ENCODE assay signal across 8 cellular contexts in the genomic region with DNA sequence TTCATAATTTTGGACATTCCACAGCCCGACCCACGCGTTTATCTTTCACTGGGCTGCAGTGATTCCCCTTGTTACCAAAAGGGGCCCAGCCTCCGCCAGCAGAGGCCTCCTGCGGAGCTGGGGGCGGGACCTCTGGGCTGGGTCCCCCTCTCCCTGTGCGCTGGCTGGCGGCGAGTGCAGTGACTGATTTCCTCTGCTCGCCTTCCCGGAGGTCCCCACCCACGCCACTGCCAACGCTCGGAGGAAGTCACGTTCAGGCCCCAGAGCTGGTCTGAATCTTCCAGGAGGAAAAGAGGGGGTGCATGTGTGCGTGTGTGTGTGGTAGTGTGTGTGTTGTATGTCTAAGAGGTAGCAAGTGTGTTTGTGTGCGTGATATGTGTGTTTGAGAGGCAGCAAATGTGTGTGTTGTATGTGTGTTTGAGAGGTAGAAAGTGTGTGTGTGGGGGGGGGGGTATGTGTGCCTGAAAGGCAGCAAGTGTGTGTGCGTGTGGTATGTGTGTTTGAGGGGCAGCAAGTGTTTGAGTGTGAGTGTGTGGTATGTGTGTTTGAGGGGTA. TPM values are rescaled to one million over a fixed set of nuclear protein-coding genes. Genes with fewer than 3 reads are reported as not detected.
DNase-seq lines count a peak whose midpoint lies in the region; ATAC-seq and TF ChIP-seq lines count a peak whose summit lies in the region.

No MANE protein-coding gene starts in this region.

- H3K36me3 ChIP-seq in mucosa of descending colon (ENCODE audit: low read depth): no peaks in the 10 kb centered on the region

- H3K4me1 ChIP-seq in mucosa of descending colon (ENCODE audit: low read depth) (peaks cover 9% of the 10 kb centered on the region), foreskin keratinocyte (no peaks in the 10 kb centered on the region)

- peaks cover 23% of the 10 kb centered on the region for H3K4me1 Mint-ChIP-seq in activated CD4-positive, alpha-beta T cell treated with anti-CD3 and anti-CD28 coated beads, Interleukin-2, amount 10 ng/mL, durations not matched to agents 24 days and 14 days

- no peak for TF ChIP-seq CTCF in GM13977 (IDR thresholded peaks at IDR 0.05; ENCODE audit: extremely low read depth, insufficient read depth, missing control alignments)
- no peak for TF ChIP-seq CTCF in mucosa of descending colon (IDR thresholded peaks at IDR 0.05)
- no peak for TF ChIP-seq CTCF in foreskin keratinocyte (conservative IDR thresholded peaks at IDR 0.05)

- H3K27ac ChIP-seq in foreskin keratinocyte: no peak overlapping the region

- in situ Hi-C loops in GM13977 (cut with MboI; ENCODE audit: low pct_unique_long_range_greater_than_20kb, low sequenced_read_pairs, unreplicated experiment): no loop called here

- ATAC-seq in mucosa of descending colon (peak; percentile 56), foreskin keratinocyte (no peak), GM18519 (IDR thresholded peaks at IDR 0.05; ENCODE audit: low FRiP score, unreplicated experiment) (no peak)

- intact Hi-C loops in activated CD4-positive, alpha-beta T cell treated with anti-CD3 and anti-CD28 coated beads, Interleukin-2, amount 10 ng/mL, durations not matched to agents 24 days and 14 days (cut with micrococcal nuclease): loop anchor here (5.0 kb wide), 3 partner anchors 66 to 174 kb away; no protein-coding TSS in a partner anchor
- intact Hi-C loops in mucosa of descending colon (cut with DNase I, micrococcal nuclease): no loop called here

- H3K4me3 ChIP-seq in mucosa of descending colon: no peak overlapping the region

- peaks cover 13% of the 10 kb centered on the region for H3K27me3 ChIP-seq in foreskin keratinocyte

- H3K27me3 Mint-ChIP-seq in activated CD4-positive, alpha-beta T cell treated with anti-CD3 and anti-CD28 coated beads, Interleukin-2, amount 10 ng/mL, durations not matched to agents 24 days and 14 days: peaks cover 31% of the 10 kb centered on the region

- H3K27ac Mint-ChIP-seq in activated CD4-positive, alpha-beta T cell treated with anti-CD3 and anti-CD28 coated beads, Interleukin-2, amount 10 ng/mL, durations not matched to agents 24 days and 14 days: peak overlapping the region; percentile 56

- H3K9me3 ChIP-seq in mucosa of descending colon: no peaks in the 10 kb centered on the region

- peaks cover 2% of the 10 kb centered on the region for H3K36me3 Mint-ChIP-seq in activated CD4-positive, alpha-beta T cell treated with anti-CD3 and anti-CD28 coated beads, Interleukin-2, amount 10 ng/mL, durations not matched to agents 24 days and 14 days (ENCODE audit: low read depth)

- DNase-seq in GM13977 (ENCODE audit: low spot score) (peak; percentile 69), dermis blood vessel endothelial cell (peak; percentile 86), mucosa of descending colon (peak; percentile 46 to 86 (median 65)), foreskin keratinocyte (no peak), hippocampal formation (lab: John Stamatoyannopoulos, UW) (no peak)
- peak; percentile 86 for DNase-seq in activated CD4-positive, alpha-beta T cell treated with anti-CD3 and anti-CD28 coated beads, Interleukin-2, amount 10 ng/mL, durations not matched to agents 24 days and 14 days
- peak; percentile 73 to 83 for DNase-seq in stimulated activated CD8-positive, alpha-beta memory T cell treated with anti-CD3 and anti-CD28 coated beads, Interleukin-7, amount 100 ng/mL, for 4 hours (ENCODE audit: low read depth in 2 of 2)

- peak overlapping the region; percentile 70 for H3K4me3 Mint-ChIP-seq in activated CD4-positive, alpha-beta T cell treated with anti-CD3 and anti-CD28 coated beads, Interleukin-2, amount 10 ng/mL, durations not matched to agents 24 days and 14 days

- peaks cover 9% of the 10 kb centered on the region for H3K9me3 Mint-ChIP-seq in activated CD4-positive, alpha-beta T cell treated with anti-CD3 and anti-CD28 coated beads, Interleukin-2, amount 10 ng/mL, durations not matched to agents 24 days and 14 days

RNA-seq across cellular contexts. Expression of a gene that starts 35.0 kb away (rescaled TPM):
- 86.5 and 86.6 TPM in 2 replicates for total RNA-seq in activated CD4-positive, alpha-beta T cell treated with anti-CD3 and anti-CD28 coated beads, Interleukin-2, amount 10 ng/mL, durations not matched to agents 24 days and 14 days
- total RNA-seq in dermis blood vessel endothelial cell (254 and 314 TPM in 2 replicates), mucosa of descending colon (100 to 1,000 TPM in 2 of 3 donors, 10 to 100 TPM in 1; 97.1 to 132 (median 103) TPM), foreskin keratinocyte (60.7 and 67.8 TPM in 2 replicates)
- 17.8 and 18.5 TPM in 2 replicates for polyA plus RNA-seq in foreskin keratinocyte

Comparison
In these comparisons a context has a peak if more than half of its experiments do, and no peak if none do; other contexts are left out.
1. DNase-seq: peak in GM13977 (single experiment), activated CD4-positive, alpha-beta T cell treated with anti-CD3 and anti-CD28 coated beads, Interleukin-2, amount 10 ng/mL, durations not matched to agents 24 days and 14 days (single experiment), dermis blood vessel endothelial cell (single experiment), mucosa of descending colon (3 of 3) and stimulated activated CD8-positive, alpha-beta memory T cell treated with anti-CD3 and anti-CD28 coated beads, Interleukin-7, amount 100 ng/mL, for 4 hours (2 of 2); none in foreskin keratinocyte (0 of 2) and hippocampal formation (0 of 2).